ENCODE assay signal across 19 cellular contexts in the genomic region with DNA sequence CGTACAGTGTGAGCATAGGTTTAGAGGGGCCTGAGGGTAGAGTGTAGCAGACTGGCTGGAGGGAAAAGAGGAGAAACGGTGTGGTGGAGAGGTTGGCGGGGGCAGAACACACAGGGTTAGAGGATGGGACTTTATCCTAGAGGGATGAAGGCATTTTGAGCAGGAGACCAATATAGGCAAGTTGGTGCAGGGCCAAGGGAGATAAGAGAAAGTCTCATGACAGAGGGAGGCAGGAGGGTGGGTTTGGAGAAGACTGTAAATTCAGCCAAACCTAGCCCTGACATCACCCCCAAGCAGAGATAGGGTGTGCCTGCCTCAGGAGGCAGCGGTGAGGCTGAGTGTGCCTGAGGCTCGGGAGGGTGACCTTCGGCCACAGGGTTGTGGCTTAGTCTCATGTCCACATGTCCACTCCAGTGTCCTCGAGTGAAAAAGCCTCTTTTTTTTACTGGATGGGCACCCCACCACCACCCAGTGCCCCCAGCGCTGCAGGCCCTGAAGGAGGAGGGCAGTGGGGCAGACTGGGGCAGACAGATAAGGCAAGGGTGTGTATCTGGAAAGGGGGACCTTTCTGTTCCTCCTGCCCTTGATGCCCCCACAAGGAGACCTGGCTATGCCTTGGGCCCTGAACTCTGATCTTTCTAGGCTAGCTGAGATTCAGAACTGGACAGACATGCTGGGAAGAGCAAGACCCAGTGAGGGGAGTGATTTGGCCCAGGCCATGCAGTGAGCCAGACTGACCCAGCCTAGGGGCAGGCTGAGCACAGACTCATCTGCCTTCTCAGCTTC.
DNase-seq lines count a peak whose midpoint lies in the region; ATAC-seq, FAIRE-seq and TF ChIP-seq lines count a peak whose summit lies in the region.
"Had no signal": no experiment of that assay in that cellular context is flagged by ENCODE, and none has a peak within 500 bp of the region (broad histone marks: within the 10 kb centered on the region; RNA-seq: fewer than 3 reads in every experiment).

No MANE protein-coding gene starts in this region.

- TF ChIP-seq POLR2A in body of pancreas (IDR thresholded peaks at IDR 0.05) (no peak), HepG2 (IDR thresholded peaks at IDR 0.05; ENCODE audit: insufficient read depth in 1 of 2, low read depth in 2 of 2, low read length in 2 of 2) (no peak), suprapubic skin (IDR thresholded peaks at IDR 0.05) (no peak)

- TF ChIP-seq RAD21 in HepG2 (CRISPR knock-in tag; IDR thresholded peaks at IDR 0.05) = no peak

- no peak for ATAC-seq in body of pancreas
- peak; percentile 77 for ATAC-seq in HepG2
- ATAC-seq in HG03457 (IDR thresholded peaks at IDR 0.05; ENCODE audit: unreplicated experiment) = no peak
- ATAC-seq: SK-N-SH treated with all-trans-retinoic acid at 6 μM for 48 hours had no signal

- H3K4me1 ChIP-seq in body of pancreas (peaks cover 50% of the 10 kb centered on the region), HepG2 (ENCODE audit: insufficient read depth, low read length) (peaks cover 41% of the 10 kb centered on the region), suprapubic skin (peaks cover 46% of the 10 kb centered on the region), smooth muscle cell (ENCODE audit: low read depth) (no peaks in the 10 kb centered on the region)

- no peak overlapping the region for H2AFZ ChIP-seq in HepG2 (ENCODE audit: low read length)
- no peak overlapping the region for H2AFZ ChIP-seq in smooth muscle cell (ENCODE audit: low read depth)

- no peak overlapping the region for H3K9ac ChIP-seq in HepG2 (ENCODE audit: insufficient read depth, low read depth, low read length)
- H3K9ac ChIP-seq in smooth muscle cell (ENCODE audit: low read depth) = no peak overlapping the region

- H3F3A ChIP-seq in smooth muscle cell (ENCODE audit: low read depth) = peaks cover 4% of the 10 kb centered on the region

- DNase-seq in activated T-cell treated with anti-CD3 and anti-CD28 coated beads, Interleukin-2, amount 50 U/mL, for 24 hours = no peak
- no peak for DNase-seq in activated T-cell treated with anti-CD3 and anti-CD28 coated beads, Interleukin-2, amount 50 U/mL, for 48 hours
- DNase-seq in body of pancreas = peak in 3 of 4 donors; percentile 4 to 8 (median 7)
- no peak for DNase-seq in HepG2 (ENCODE audit: low spot score)
- DNase-seq in suprapubic skin (ENCODE audit: low spot score in 2 of 2) = peak; percentile 30 to 47
- DNase-seq in midbrain (lab: John Stamatoyannopoulos, UW) = no peak
- DNase-seq in smooth muscle cell (lab: John Stamatoyannopoulos, UW; ENCODE audit: unreplicated experiment) = no peak
- DNase-seq: 8988T; activated CD4-positive, alpha-beta T cell treated with anti-CD3 and anti-CD28 coated beads for 1 hour; activated T-cell treated with anti-CD3 and anti-CD28 coated beads, Interleukin-2, amount 50 U/mL, for 1 hour; CD4-positive, alpha-beta memory T cell; Kasumi-1; NCI-H2029; NK-92 treated with Interleukin-12 subunit alpha and Interleukin-12 subunit beta, amount 100 ng/mL, for 24 hours had no signal

- H3K4me3 Mint-ChIP-seq in activated T-cell treated with anti-CD3 and anti-CD28 coated beads, Interleukin-2, amount 50 U/mL, for 24 hours = no peak overlapping the region
- H3K4me3 Mint-ChIP-seq: nephron had no signal

- H3K9me3 Mint-ChIP-seq in activated T-cell treated with anti-CD3 and anti-CD28 coated beads, Interleukin-2, amount 50 U/mL, for 24 hours = no peaks in the 10 kb centered on the region
- H3K9me3 Mint-ChIP-seq: CD4-positive, alpha-beta memory T cell; nephron had no signal

- peak overlapping the region; percentile 64 for H3K27ac Mint-ChIP-seq in activated T-cell treated with anti-CD3 and anti-CD28 coated beads, Interleukin-2, amount 50 U/mL, for 24 hours

- H3K27me3 ChIP-seq in body of pancreas = no peaks in the 10 kb centered on the region
- H3K27me3 ChIP-seq in HepG2 (ENCODE audit: control insufficient read depth in 1 of 2, insufficient read depth in 2 of 2, low read length in 2 of 2) = no peaks in the 10 kb centered on the region
- H3K27me3 ChIP-seq in suprapubic skin = no peaks in the 10 kb centered on the region
- H3K27me3 ChIP-seq in smooth muscle cell (ENCODE audit: low read depth) = no peaks in the 10 kb centered on the region

- peaks cover 2% of the 10 kb centered on the region for H3K79me2 ChIP-seq in HepG2 (ENCODE audit: insufficient read depth, low read length)
- H3K79me2 ChIP-seq in smooth muscle cell (ENCODE audit: low read depth) = peaks cover 53% of the 10 kb centered on the region

- POLR2A ChIA-PET in HepG2 (lab: Yijun Ruan, JAX) = no interaction called here

- BruUV-seq in HepG2 (replicated peaks; lab: Mats Ljungman, UMichigan) = no TSS peak

- WGBS in body of pancreas, 2 donors = 77 to 79% methylated on average over 8 of the region's 8 CpGs
- WGBS in HepG2 (ENCODE audit: low lambda C conversion rate) = 66% methylated on average over 6 of the region's 8 CpGs
- WGBS in suprapubic skin = 73% methylated on average over 8 of the region's 8 CpGs
- 86% methylated on average over 8 of the region's 8 CpGs for WGBS in smooth muscle cell (ENCODE audit: low lambda C conversion rate)

- H4K20me1 ChIP-seq in HepG2 (ENCODE audit: insufficient read depth, low read length) (no peaks in the 10 kb centered on the region), smooth muscle cell (ENCODE audit: low read depth) (peaks cover 12% of the 10 kb centered on the region)

- TF ChIP-seq CTCF in body of pancreas (IDR thresholded peaks at IDR 0.05) (no peak), HepG2 (CRISPR knock-in tag; IDR thresholded peaks at IDR 0.05) (no peak), suprapubic skin (IDR thresholded peaks at IDR 0.05) (no peak), smooth muscle cell (IDR thresholded peaks at IDR 0.05; ENCODE audit: borderline replicate concordance, insufficient read depth, poor library complexity, severe bottlenecking) (no peak)

- intact Hi-C loops in body of pancreas (cut with DNase I) (no loop called here), HepG2 (cut with micrococcal nuclease; ENCODE audit: unreplicated experiment) (no loop called here)

- CTCF ChIA-PET in HepG2 (lab: Yijun Ruan, JAX; ENCODE audit: low intra/inter-chr PET ratio, low total read pairs) = no interaction called here

- H3K4me2 ChIP-seq in HepG2 (ENCODE audit: low read depth, low read length) = no peak overlapping the region
- H3K4me2 ChIP-seq in smooth muscle cell = no peak overlapping the region

- in situ Hi-C loops in HepG2 (cut with HindIII; ENCODE audit: extremely low pct_ligation_motif_present, low pct_unique_long_range_greater_than_20kb) = no loop called here

- H3K4me1 Mint-ChIP-seq in activated T-cell treated with anti-CD3 and anti-CD28 coated beads, Interleukin-2, amount 50 U/mL, for 24 hours (ENCODE audit: low read depth) = peaks cover 45% of the 10 kb centered on the region

- no peak for TF ChIP-seq EP300 in HepG2 (IDR thresholded peaks at IDR 0.05; ENCODE audit: low read depth in 2 of 2, low read length in 2 of 2)
- TF ChIP-seq EP300 in HepG2 (CRISPR knock-in tag; IDR thresholded peaks at IDR 0.05; ENCODE audit: borderline replicate concordance) = no peak
- TF ChIP-seq EP300 in suprapubic skin (IDR thresholded peaks at IDR 0.05) = no peak

- no peak overlapping the region for H3K4me3 ChIP-seq in body of pancreas
- H3K4me3 ChIP-seq in HepG2 (replicated peaks in 1 of 3; ENCODE audit: insufficient read depth in 1 of 3, low read depth in 2 of 3, low read length in 3 of 3) = no peak overlapping the region
- no peak overlapping the region for H3K4me3 ChIP-seq in suprapubic skin
- H3K4me3 ChIP-seq in smooth muscle cell = no peak overlapping the region

- no peaks in the 10 kb centered on the region for H3K9me3 ChIP-seq in body of pancreas
- H3K9me3 ChIP-seq in HepG2 (ENCODE audit: low read length) = no peaks in the 10 kb centered on the region
- H3K9me3 ChIP-seq in suprapubic skin = no peaks in the 10 kb centered on the region
- H3K9me3 ChIP-seq in smooth muscle cell (replicated peaks; ENCODE audit: low read depth) = no peaks in the 10 kb centered on the region

- H3K36me3 ChIP-seq in body of pancreas (replicated peaks in 1 of 2; ENCODE audit: insufficient read depth in 1 of 2, low read depth in 2 of 2) (no peaks in the 10 kb centered on the region), HepG2 (replicated peaks in 1 of 2; ENCODE audit: control insufficient read depth in 1 of 2, insufficient read depth in 2 of 2, low read length in 2 of 2) (peaks cover 0 to 1% of the 10 kb centered on the region in 2 experiments; a peak in 1 of 5 replicates), suprapubic skin (no peaks in the 10 kb centered on the region), smooth muscle cell (ENCODE audit: low read depth) (no peaks in the 10 kb centered on the region)

- peaks cover 4% of the 10 kb centered on the region for H3K36me3 Mint-ChIP-seq in activated T-cell treated with anti-CD3 and anti-CD28 coated beads, Interleukin-2, amount 50 U/mL, for 24 hours (ENCODE audit: low read depth)
- H3K36me3 Mint-ChIP-seq: CD4-positive, alpha-beta memory T cell had no signal

- peak overlapping the region in 1 of 4 donors; percentile 24 for H3K27ac ChIP-seq in body of pancreas
- H3K27ac ChIP-seq in HepG2 (ENCODE audit: extremely low read length, insufficient read depth, low read length) = no peak overlapping the region
- H3K27ac ChIP-seq in suprapubic skin = no peak overlapping the region
- no peak overlapping the region for H3K27ac ChIP-seq in smooth muscle cell (ENCODE audit: low read depth)

- H3K27me3 Mint-ChIP-seq in activated T-cell treated with anti-CD3 and anti-CD28 coated beads, Interleukin-2, amount 50 U/mL, for 24 hours = no peaks in the 10 kb centered on the region
- H3K27me3 Mint-ChIP-seq: CD4-positive, alpha-beta memory T cell had no signal

- no peak for FAIRE-seq in HepG2 (lab: Jason Lieb, UNC)
- FAIRE-seq: endometrium, GM19239 had no signal

TF ChIP-seq in HepG2, 621 proteins besides CTCF, POLR2A, EP300 and RAD21 (continues in another document):
- no peak for TF ChIP-seq ERF (CRISPR knock-in tag; IDR thresholded peaks at IDR 0.05)
- peak; percentile 36 for TF ChIP-seq HNF4A (CRISPR knock-in tag; IDR thresholded peaks at IDR 0.05)

Comparison
In these comparisons a context has a peak if more than half of its experiments do, and no peak if none do; other contexts are left out.
1. DNase-seq: peak in body of pancreas (3 of 4) and suprapubic skin (2 of 2); none in activated T-cell treated with anti-CD3 and anti-CD28 coated beads, Interleukin-2, amount 50 U/mL, for 24 hours (single experiment), activated T-cell treated with anti-CD3 and anti-CD28 coated beads, Interleukin-2, amount 50 U/mL, for 48 hours (0 of 2), HepG2 (single experiment), midbrain (single experiment) and smooth muscle cell (single experiment).